In genomic region chr17:77772461-77772897, GRCh38 we compare ENCODE assay signal across 8 cellular contexts.
DNase-seq lines count a peak whose midpoint lies in the region.

No MANE protein-coding gene starts in this region.

- intact Hi-C loops in cardiac septum (cut with DNase I) = loop anchor here (2.0 to 5.0 kb wide), 4 partner anchors 45 to 242 kb away; no protein-coding TSS in a partner anchor

- DNase-seq in NCI-H524 (lab: John Stamatoyannopoulos, UW) (peak; percentile 77 to 82), NCI-H524 treated with DMSO at 0.1 percent for 48 hours (lab: John Stamatoyannopoulos, UW) (no peak), RPMI8226 (peak; percentile 70), activated gamma-delta T cell (lab: John Stamatoyannopoulos, UW) (peak; percentile 33), cardiac septum (ENCODE audit: low spot score) (peak; percentile 85), NCI-H187 treated with DMSO at 0.1 percent for 48 hours (lab: John Stamatoyannopoulos, UW) (no peak), NCI-H1930 (lab: John Stamatoyannopoulos, UW) (no peak)
- DNase-seq in stimulated activated CD4-positive, alpha-beta T cell treated with anti-CD3 and anti-CD28 coated beads, Interleukin-12 subunit alpha, Interleukin-12 subunit beta, amount 100 ng/mL, for 48 hours (ENCODE audit: low read depth in 2 of 3, low spot score in 1 of 3) = peak; percentile 41 to 55 (median 43)

Comparison
In these comparisons a context has a peak if more than half of its experiments do, and no peak if none do; other contexts are left out.
1. DNase-seq: peak in NCI-H524 (2 of 2), RPMI8226 (single experiment), activated gamma-delta T cell (single experiment), cardiac septum (single experiment) and stimulated activated CD4-positive, alpha-beta T cell treated with anti-CD3 and anti-CD28 coated beads, Interleukin-12 subunit alpha, Interleukin-12 subunit beta, amount 100 ng/mL, for 48 hours (3 of 3); none in NCI-H524 treated with DMSO at 0.1 percent for 48 hours (single experiment), NCI-H187 treated with DMSO at 0.1 percent for 48 hours (single experiment) and NCI-H1930 (0 of 2).